Comparison of ENCODE assay signal across 1 cellular context in genomic region chr14:75063013-75063412, GRCh38.
TF ChIP-seq lines count a peak whose summit lies in the region.

No MANE protein-coding gene starts in this region.

TF ChIP-seq in endothelial cell of umbilical vein, 7 proteins besides CTCF, POLR2A, EP300 and RAD21 (continued from another document):
- TF ChIP-seq EZH2 (IDR thresholded peaks at IDR 0.05; ENCODE audit: borderline replicate concordance, low read depth, low read length, severe bottlenecking) (no peak), FOS (IDR thresholded peaks at IDR 0.05; ENCODE audit: borderline replicate concordance, insufficient read depth, low read length) (no peak)
